1 cellular context compared by ENCODE assay signal in the genomic region with DNA sequence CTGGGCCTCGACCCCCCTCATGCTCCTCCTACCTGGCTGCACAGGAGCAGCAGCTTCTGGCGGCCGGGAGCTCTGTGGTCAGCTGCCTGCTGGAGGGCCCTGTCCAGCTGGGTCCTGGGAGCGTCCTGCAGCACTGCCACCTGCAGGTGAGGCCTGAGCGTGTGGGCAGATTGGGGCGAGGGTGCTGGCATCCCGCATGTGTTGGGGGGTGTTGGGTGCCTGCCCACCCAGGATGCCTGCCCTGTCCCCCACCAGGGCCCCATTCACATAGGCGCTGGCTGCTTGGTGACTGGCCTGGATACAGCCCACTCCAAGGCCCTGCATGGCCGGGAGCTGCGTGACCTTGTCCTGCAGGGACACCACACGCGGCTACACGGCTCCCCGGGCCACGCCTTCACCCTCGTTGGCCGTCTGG.
TF ChIP-seq lines count a peak whose summit lies in the region.

No MANE protein-coding gene starts in this region.

TF ChIP-seq in GM12878, 131 proteins besides CTCF, POLR2A, EP300 and RAD21:
- peak; percentile 16; the same call in 1 of the 2 replicates for TF ChIP-seq SMC3 (IDR thresholded peaks at IDR 0.05; ENCODE audit: borderline replicate concordance, low read length)
- TF ChIP-seq BCL11A (IDR thresholded peaks at IDR 0.05; ENCODE audit: low read depth, low read length) = no peak
